3 cellular contexts compared by ENCODE assay signal in genomic region chr11:76668362-76669155, GRCh38.
TF ChIP-seq lines count a peak whose summit lies in the region.

No MANE protein-coding gene starts in this region.

TF ChIP-seq in HEK293, 187 proteins besides CTCF, POLR2A, EP300 and RAD21:
- peak; percentile 85 for TF ChIP-seq ZNF623 (tag by site-specific recombination; IDR thresholded peaks at IDR 0.05)
- no peak for TF ChIP-seq ZNF670 (tag by site-specific recombination; IDR thresholded peaks at IDR 0.05; ENCODE audit: low read depth)
- TF ChIP-seq SP3 (tag by site-specific recombination; IDR thresholded peaks at IDR 0.05), result no peak
- no peak for TF ChIP-seq ZNF221 (tag by site-specific recombination; IDR thresholded peaks at IDR 0.05; ENCODE audit: borderline replicate concordance)
- no peak for TF ChIP-seq ZNF354C (tag by site-specific recombination; IDR thresholded peaks at IDR 0.05; ENCODE audit: borderline replicate concordance, low read depth)
- no peak for TF ChIP-seq ZFP3 (tag by site-specific recombination; IDR thresholded peaks at IDR 0.05; ENCODE audit: low read depth)
- no peak for TF ChIP-seq FEZF1 (tag by site-specific recombination; IDR thresholded peaks at IDR 0.05)
- TF ChIP-seq ZNF548 (tag by site-specific recombination; IDR thresholded peaks at IDR 0.05), result no peak
- no peak for TF ChIP-seq RBAK (tag by site-specific recombination; IDR thresholded peaks at IDR 0.05)

TF ChIP-seq in GM12878, 131 proteins besides CTCF, POLR2A, EP300 and RAD21 (continues in another document):
- TF ChIP-seq MLLT1 (IDR thresholded peaks at IDR 0.05) (no peak), BCL3 (IDR thresholded peaks at IDR 0.05; ENCODE audit: borderline replicate concordance, insufficient read depth, low read depth, low read length, poor library complexity, severe bottlenecking) (no peak), ZNF274 (IDR thresholded peaks at IDR 0.05; ENCODE audit: insufficient read depth, insufficient read length) (no peak), MYB (IDR thresholded peaks at IDR 0.05; ENCODE audit: borderline replicate concordance, low read depth, low read length) (no peak), SMAD1 (IDR thresholded peaks at IDR 0.05; ENCODE audit: low read depth, partially characterized antibody) (no peak), SMAD5 (IDR thresholded peaks at IDR 0.05; ENCODE audit: low read depth) (no peak), BHLHE40 (IDR thresholded peaks at IDR 0.05; ENCODE audit: borderline replicate concordance in 1 of 2, low read depth in 2 of 2, low read length in 1 of 2) (no peak), BCL11A (IDR thresholded peaks at IDR 0.05; ENCODE audit: low read depth, low read length) (no peak), CHD2 (IDR thresholded peaks at IDR 0.05; ENCODE audit: borderline replicate concordance, low read depth, low read length) (no peak), ZNF592 (IDR thresholded peaks at IDR 0.05) (no peak), ZBTB4 (CRISPR knock-in tag; IDR thresholded peaks at IDR 0.05) (no peak), NFIC (IDR thresholded peaks at IDR 0.05; ENCODE audit: low read depth, low read length) (no peak), ZZZ3 (IDR thresholded peaks at IDR 0.05; ENCODE audit: control insufficient read depth, insufficient read length, low read depth) (no peak), SIN3A (IDR thresholded peaks at IDR 0.05; ENCODE audit: low read depth, low read length) (no peak), CREM (IDR thresholded peaks at IDR 0.05; ENCODE audit: low read depth) (no peak), NRF1 (conservative IDR thresholded peaks at IDR 0.05; ENCODE audit: low read depth, low read length) (no peak), PAX8 (IDR thresholded peaks at IDR 0.05) (no peak), ATF7 (IDR thresholded peaks at IDR 0.05; ENCODE audit: low read depth) (no peak)

TF ChIP-seq in GM23338, 12 proteins besides CTCF, POLR2A, EP300 and RAD21:
- TF ChIP-seq EZH2 (IDR thresholded peaks at IDR 0.05; ENCODE audit: low read depth, unreplicated experiment) (no peak), POLR2AphosphoS5 (IDR thresholded peaks at IDR 0.05; ENCODE audit: low read depth) (no peak), STAT1 (IDR thresholded peaks at IDR 0.05; ENCODE audit: unreplicated experiment) (no peak), EZH2phosphoT487 (IDR thresholded peaks at IDR 0.05; ENCODE audit: unreplicated experiment) (no peak), ETS1 (IDR thresholded peaks at IDR 0.05) (no peak), ZNF331 (CRISPR knock-in tag; IDR thresholded peaks at IDR 0.05; ENCODE audit: low read depth) (no peak), CREB1 (CRISPR knock-in tag; IDR thresholded peaks at IDR 0.05; ENCODE audit: low read depth) (no peak), REST (IDR thresholded peaks at IDR 0.05; ENCODE audit: unreplicated experiment) (no peak), ZNF462 (CRISPR knock-in tag; IDR thresholded peaks at IDR 0.05) (no peak), NANOG (IDR thresholded peaks at IDR 0.05; ENCODE audit: borderline replicate concordance) (no peak), ZNF114 (CRISPR knock-in tag; IDR thresholded peaks at IDR 0.05) (no peak)
